23 cellular contexts compared by ENCODE assay signal in the genomic region with DNA sequence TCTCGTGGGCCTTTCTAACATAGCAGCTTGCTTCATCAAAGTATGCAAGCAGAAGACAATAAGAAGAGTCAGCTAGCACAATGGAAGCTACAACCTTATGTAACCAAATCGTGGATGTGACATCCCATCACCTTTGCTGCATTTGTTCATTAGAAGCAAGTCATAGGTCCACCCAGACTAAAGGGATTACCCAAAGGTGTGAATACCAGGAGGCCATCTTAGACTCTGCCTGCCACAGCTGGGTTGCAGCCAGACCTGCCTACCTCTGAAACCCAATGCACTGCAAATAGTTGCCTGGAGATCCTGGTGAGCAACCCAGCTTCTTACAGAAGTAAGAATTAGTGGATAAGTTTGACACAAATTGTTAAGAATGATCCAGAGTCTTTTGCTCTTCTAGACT.
"Had no signal": no experiment of that assay in that cellular context is flagged by ENCODE, and none has a peak within 500 bp of the region (broad histone marks: within the 10 kb centered on the region; RNA-seq: fewer than 3 reads in every experiment).

No MANE protein-coding gene starts in this region.

- H3K9ac ChIP-seq: parathyroid adenoma had no signal

- H3K27ac Mint-ChIP-seq: nephron; stimulated activated memory B cell treated with anti-CD40 and anti-IgM and Interleukin-4, amounts not matched to agents 10 μg/mL and 1 μg/mL and 100 μg/mL, for 72 hours; stimulated activated naive CD8-positive, alpha-beta T cell treated with anti-CD3 and anti-CD28 coated beads, Interleukin-15, Interleukin-2, amounts not matched to agents 100 ng/mL and 50 ng/mL, for 24 hours had no signal

- ATAC-seq: left lung; lower lobe of right lung; sciatic nerve; stimulated activated memory B cell treated with anti-CD40 and anti-IgM and Interleukin-4, amounts not matched to agents 10 μg/mL and 1 μg/mL and 100 μg/mL, for 72 hours; upper lobe of right lung had no signal

- H3K27ac ChIP-seq: left lung, lower lobe of right lung, parathyroid adenoma, prostate gland, upper lobe of right lung, vagina had no signal

- H2AFZ ChIP-seq: parathyroid adenoma had no signal

- DNase-seq: effector memory CD4-positive, alpha-beta T cell; esophagus squamous epithelium; foreskin fibroblast; immature natural killer cell; left lung; lower lobe of right lung; mesenchymal stem cell; naive B cell; occipital lobe; retina; spleen; stimulated activated CD4-positive, alpha-beta T cell treated with anti-CD3 and anti-CD28 coated beads, Interleukin-15, amount 100 ng/mL, for 24 hours; stimulated activated CD4-positive, alpha-beta T cell treated with anti-CD3 and anti-CD28 coated beads, Interleukin-1b, Interleukin-23, amount 100 ng/mL, for 48 hours; stimulated activated CD4-positive, alpha-beta T cell treated with anti-CD3 and anti-CD28 coated beads, Interleukin-4, amount 100 ng/mL, for 24 hours; upper lobe of right lung had no signal

- H3K27me3 Mint-ChIP-seq: naive B cell; stimulated activated memory B cell treated with anti-CD40 and anti-IgM and Interleukin-4, amounts not matched to agents 10 μg/mL and 1 μg/mL and 100 μg/mL, for 72 hours; stimulated activated naive CD8-positive, alpha-beta T cell treated with anti-CD3 and anti-CD28 coated beads, Interleukin-15, Interleukin-2, amounts not matched to agents 100 ng/mL and 50 ng/mL, for 24 hours had no signal

- H3K4me1 ChIP-seq: left lung, prostate gland had no signal

- H3K4me3 Mint-ChIP-seq: immature natural killer cell; naive B cell; nephron; stimulated activated memory B cell treated with anti-CD40 and anti-IgM and Interleukin-4, amounts not matched to agents 10 μg/mL and 1 μg/mL and 100 μg/mL, for 72 hours; stimulated activated naive CD8-positive, alpha-beta T cell treated with anti-CD3 and anti-CD28 coated beads, Interleukin-15, Interleukin-2, amounts not matched to agents 100 ng/mL and 50 ng/mL, for 24 hours had no signal

- H3K9me3 Mint-ChIP-seq: immature natural killer cell; naive B cell; nephron; stimulated activated memory B cell treated with anti-CD40 and anti-IgM and Interleukin-4, amounts not matched to agents 10 μg/mL and 1 μg/mL and 100 μg/mL, for 72 hours; stimulated activated naive CD8-positive, alpha-beta T cell treated with anti-CD3 and anti-CD28 coated beads, Interleukin-15, Interleukin-2, amounts not matched to agents 100 ng/mL and 50 ng/mL, for 24 hours had no signal

- H3K9me3 ChIP-seq: esophagus squamous epithelium, left lung, lower lobe of right lung, prostate gland, spleen, tibial nerve, upper lobe of right lung, vagina had no signal

- H3K36me3 ChIP-seq: left lung, lower lobe of right lung, prostate gland, vagina had no signal

- H3K27me3 ChIP-seq: esophagus squamous epithelium, left lung, spleen, tibial nerve, upper lobe of right lung, vagina had no signal

- H3K4me1 Mint-ChIP-seq: immature natural killer cell had no signal

- H3K4me3 ChIP-seq: esophagus squamous epithelium, left lung, lower lobe of right lung, prostate gland, spleen, tibial nerve, upper lobe of right lung, vagina had no signal
